Comparison of ENCODE assay signal across 1 cellular context in genomic region chr16:76634847-76635697, GRCh38.
TF ChIP-seq lines count a peak whose summit lies in the region.

No MANE protein-coding gene starts in this region.

TF ChIP-seq in K562, 482 proteins besides CTCF, POLR2A, EP300 and RAD21 (continued from another document and continues in another):
- peak; percentile 51; the same call in 1 of the 2 replicates for TF ChIP-seq ZNF592 (IDR thresholded peaks at IDR 0.05)
- TF ChIP-seq ZFP1 (CRISPR knock-in tag; IDR thresholded peaks at IDR 0.05): no peak
- peak; percentile 19; the same call in 1 of the 2 replicates for TF ChIP-seq C11orf30 (IDR thresholded peaks at IDR 0.05; ENCODE audit: low read depth)
- peak in 2 of 3 experiments; percentile 74 to 96; a peak in 4 of 6 replicates for TF ChIP-seq ZBTB11 (CRISPR knock-in tag; IDR thresholded peaks at IDR 0.05)
- peak; percentile 90 for TF ChIP-seq CBX1 (IDR thresholded peaks at IDR 0.05; ENCODE audit: low read depth)
- TF ChIP-seq MNT (conservative IDR thresholded peaks at IDR 0.05): peak in 1 of 2 experiments; percentile 51; a peak in 3 of 4 replicates
- TF ChIP-seq CREB1 (IDR thresholded peaks at IDR 0.05): no peak
- TF ChIP-seq CREB1 (CRISPR knock-in tag; IDR thresholded peaks at IDR 0.05): peak; percentile 24; the same call in 1 of the 2 replicates
- TF ChIP-seq ARID2 (IDR thresholded peaks at IDR 0.05): no peak
- no peak for TF ChIP-seq NCOA1 (IDR thresholded peaks at IDR 0.05; ENCODE audit: low read depth)
- peak; percentile 55; the same call in 1 of the 2 replicates for TF ChIP-seq HCFC1 (IDR thresholded peaks at IDR 0.05; ENCODE audit: low read depth, low read length)
- peak; percentile 45; the same call in 1 of the 2 replicates for TF ChIP-seq SUPT5H (IDR thresholded peaks at IDR 0.05)
- TF ChIP-seq SIN3B (IDR thresholded peaks at IDR 0.05; ENCODE audit: low read depth): no peak
- peak; percentile 18; the same call in 1 of the 2 replicates for TF ChIP-seq ELF1 (tag; IDR thresholded peaks at IDR 0.05)
- no peak for TF ChIP-seq JUNB (CRISPR knock-in tag; conservative IDR thresholded peaks at IDR 0.05)
- 0 out of 2 replicates have a peak, but pooled peaks have one; percentile 27 for TF ChIP-seq IRF9 (tag; IDR thresholded peaks at IDR 0.05)
- 0 out of 2 replicates have a peak, but pooled peaks have one; percentile 44 for TF ChIP-seq NBN (IDR thresholded peaks at IDR 0.05; ENCODE audit: low read depth)
- TF ChIP-seq FOXK2 (conservative IDR thresholded peaks at IDR 0.05 in 1 of 2, IDR thresholded peaks at IDR 0.05 in 1 of 2; ENCODE audit: low read depth in 2 of 2): peak in 1 of 2 experiments; percentile 16; a peak in 1 of 4 replicates
- TF ChIP-seq ERF (CRISPR knock-in tag; IDR thresholded peaks at IDR 0.05): 0 out of 2 replicates have a peak, but pooled peaks have one; percentile 50
- TF ChIP-seq RCOR1 (IDR thresholded peaks at IDR 0.05; ENCODE audit: borderline replicate concordance in 1 of 2, low read depth in 2 of 2, low read length in 2 of 2): 0 out of 4 replicates have a peak, but pooled peaks of 1 of the 2 experiments have one; percentile 14
- 0 out of 4 replicates have a peak, but pooled peaks of 1 of the 2 experiments have one; percentile 47 for TF ChIP-seq ZNF639 (CRISPR knock-in tag; conservative IDR thresholded peaks at IDR 0.05 in 1 of 2, IDR thresholded peaks at IDR 0.05 in 1 of 2)
- peak in 1 of 2 experiments; percentile 65; a peak in 1 of 3 replicates for TF ChIP-seq CBX3 (IDR thresholded peaks at IDR 0.05; ENCODE audit: borderline replicate concordance in 1 of 2, low read length in 2 of 2)
- TF ChIP-seq HNRNPLL (IDR thresholded peaks at IDR 0.05; ENCODE audit: low read depth, low read length, poor library complexity, severe bottlenecking): peak; percentile 57
- peak; percentile 90 for TF ChIP-seq CEBPB (tag; IDR thresholded peaks at IDR 0.05)
- TF ChIP-seq NFRKB (IDR thresholded peaks at IDR 0.05; ENCODE audit: low read depth): peak; percentile 92
- no peak for TF ChIP-seq STAT6 (CRISPR knock-in tag; IDR thresholded peaks at IDR 0.05)
- TF ChIP-seq GMEB1 (CRISPR knock-in tag; IDR thresholded peaks at IDR 0.05): peak; percentile 53; the same call in 1 of the 2 replicates
- no peak for TF ChIP-seq ZNF280A (IDR thresholded peaks at IDR 0.05; ENCODE audit: low read depth, partially characterized antibody)
- peak; percentile 35; the same call in 1 of the 2 replicates for TF ChIP-seq BHLHE40 (IDR thresholded peaks at IDR 0.05; ENCODE audit: low read length)
- peak; percentile 74 for TF ChIP-seq ZBTB2 (IDR thresholded peaks at IDR 0.05)
- TF ChIP-seq MYBL2 (IDR thresholded peaks at IDR 0.05; ENCODE audit: low read depth): no peak
- TF ChIP-seq MYBL2 (CRISPR knock-in tag; IDR thresholded peaks at IDR 0.05; ENCODE audit: borderline replicate concordance): no peak
- peak; percentile 50; the same call in 1 of the 2 replicates for TF ChIP-seq ZBTB7A (IDR thresholded peaks at IDR 0.05; ENCODE audit: borderline replicate concordance, control insufficient read depth, low read depth, low read length)
- peak; percentile 46; the same call in 1 of the 2 replicates for TF ChIP-seq ATF7 (IDR thresholded peaks at IDR 0.05)
- TF ChIP-seq EZH2 (IDR thresholded peaks at IDR 0.05; ENCODE audit: borderline replicate concordance, low read depth, low read length): no peak
- TF ChIP-seq TCF3 (CRISPR knock-in tag; IDR thresholded peaks at IDR 0.05): no peak
